In the genomic region with DNA sequence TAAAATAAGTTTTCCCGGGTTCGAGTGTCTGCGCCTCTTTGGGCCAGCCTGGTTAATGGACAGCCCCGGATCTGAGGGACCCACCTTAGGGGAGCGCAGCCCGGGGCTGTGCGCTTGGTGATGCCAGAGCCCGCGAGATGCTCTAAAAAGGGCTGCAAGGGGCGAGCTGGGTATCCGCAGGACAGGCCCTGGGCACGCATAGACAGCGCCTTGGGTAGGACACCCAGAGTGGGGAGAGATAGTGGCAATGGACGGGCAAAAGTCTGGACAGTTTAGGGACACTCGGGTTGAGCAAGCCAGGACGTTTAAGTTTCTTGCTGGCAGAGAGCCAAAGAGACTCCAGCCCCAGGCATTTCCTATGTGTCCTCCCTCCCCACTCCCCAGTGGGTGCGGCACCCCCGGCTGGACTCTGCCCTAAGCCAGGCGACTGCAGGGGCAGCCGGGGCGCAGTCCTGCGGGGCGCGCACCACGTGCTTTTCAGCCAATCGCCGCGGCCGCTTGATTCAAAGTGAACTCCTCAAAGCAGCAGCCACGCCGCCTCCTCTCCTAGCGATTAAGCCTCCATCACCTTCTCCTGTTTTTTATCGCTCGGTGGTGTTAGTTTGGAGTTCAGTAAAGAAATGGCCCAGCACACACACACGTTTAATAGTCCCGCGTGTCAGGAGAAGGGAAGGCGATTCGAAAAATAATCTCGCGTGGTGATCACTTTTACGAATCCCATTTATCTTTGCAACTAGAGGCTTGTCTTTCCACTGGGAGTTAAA, we compare ENCODE assay signal across 8 cellular contexts. TPM values are rescaled to one million over a fixed set of nuclear protein-coding genes. Genes with fewer than 3 reads are reported as not detected.
DNase-seq lines count a peak whose midpoint lies in the region; ATAC-seq and TF ChIP-seq lines count a peak whose summit lies in the region.

No MANE protein-coding gene starts in this region.

- peak overlapping the region; percentile 92 for H3K4me3 ChIP-seq in OCI-LY3 (ENCODE audit: low read length)

- H3K27ac Mint-ChIP-seq in activated naive CD8-positive, alpha-beta T cell treated with anti-CD3 and anti-CD28 coated beads for 36 hours = no peak overlapping the region

- ATAC-seq in GM19023 (IDR thresholded peaks at IDR 0.05; ENCODE audit: unreplicated experiment) (peak; percentile 22), HG03159 (IDR thresholded peaks at IDR 0.05; ENCODE audit: unreplicated experiment) (peak; percentile 27), omental fat pad (ENCODE audit: low FRiP score) (peak; percentile 28), HG02870 (IDR thresholded peaks at IDR 0.05; ENCODE audit: unreplicated experiment) (no peak)

- no peak overlapping the region for H3K27ac ChIP-seq in OCI-LY3 (ENCODE audit: low read length)

- intact Hi-C loops in cardiac septum (cut with DNase I) = loop anchor here (5.0 to 10.0 kb wide), 5 partner anchors 259 to 1046 kb away; no protein-coding TSS in a partner anchor

- H3K79me2 ChIP-seq in OCI-LY3 (ENCODE audit: low read length) = no peaks in the 10 kb centered on the region

- H2AFZ ChIP-seq in OCI-LY3 (ENCODE audit: low read depth, low read length) = peak overlapping the region; percentile 48; the same call in 1 of the 2 replicates

- peaks cover 26% of the 10 kb centered on the region for H3K4me1 Mint-ChIP-seq in activated naive CD8-positive, alpha-beta T cell treated with anti-CD3 and anti-CD28 coated beads for 36 hours

- H3K4me1 ChIP-seq in OCI-LY3 (ENCODE audit: low read length) = peaks cover 17% of the 10 kb centered on the region

- peak; percentile 77 for DNase-seq in Ammon's horn (ENCODE audit: low spot score)
- peak; percentile 34 for DNase-seq in activated naive CD8-positive, alpha-beta T cell treated with anti-CD3 and anti-CD28 coated beads for 36 hours
- DNase-seq in cardiac septum (ENCODE audit: low spot score) = peak; percentile 91
- DNase-seq in omental fat pad (ENCODE audit: low spot score) = peak; percentile 42

- H3K36me3 Mint-ChIP-seq in activated naive CD8-positive, alpha-beta T cell treated with anti-CD3 and anti-CD28 coated beads for 36 hours = no peaks in the 10 kb centered on the region

- H3K27me3 Mint-ChIP-seq in activated naive CD8-positive, alpha-beta T cell treated with anti-CD3 and anti-CD28 coated beads for 36 hours = peaks cover 62% of the 10 kb centered on the region

- no peaks in the 10 kb centered on the region for H3K9me3 ChIP-seq in OCI-LY3 (ENCODE audit: insufficient read depth, low read length)

- peak overlapping the region; percentile 98 for H3K4me2 ChIP-seq in OCI-LY3 (ENCODE audit: low read length)

- peaks cover 35% of the 10 kb centered on the region for H3K27me3 ChIP-seq in OCI-LY3 (ENCODE audit: low read depth, low read length)

- H3K36me3 ChIP-seq in OCI-LY3 (replicated peaks; ENCODE audit: low read depth, low read length) = no peaks in the 10 kb centered on the region

- TF ChIP-seq CTCF in OCI-LY3 (IDR thresholded peaks at IDR 0.05; ENCODE audit: low read depth, low read length) (no peak), omental fat pad (IDR thresholded peaks at IDR 0.05) (no peak)

- H3K4me3 Mint-ChIP-seq in activated naive CD8-positive, alpha-beta T cell treated with anti-CD3 and anti-CD28 coated beads for 36 hours = peak overlapping the region; percentile 83

- peak overlapping the region; percentile 44; the same call in 1 of the 2 replicates for H3K9ac ChIP-seq in OCI-LY3 (ENCODE audit: low read length)

- peaks cover 11% of the 10 kb centered on the region; the same call in 1 of the 2 replicates for H4K20me1 ChIP-seq in OCI-LY3 (ENCODE audit: insufficient read depth, low read length)

- no peaks in the 10 kb centered on the region for H3K9me3 Mint-ChIP-seq in activated naive CD8-positive, alpha-beta T cell treated with anti-CD3 and anti-CD28 coated beads for 36 hours

RNA-seq across cellular contexts. Expression of gene ENC1, which starts 0.7 kb away (rescaled TPM):
- under 1 TPM; 0.52 to 0.60 TPM for total RNA-seq in activated naive CD8-positive, alpha-beta T cell treated with anti-CD3 and anti-CD28 coated beads for 36 hours
- total RNA-seq in cardiac septum (6.6 TPM), omental fat pad (10 to 100 TPM in 3 of 4 donors, 1 to 10 TPM in 1; 7.8 to 22.1 (median 12.9) TPM)

RNA-seq across cellular contexts. Expression of gene HEXB, which starts 43.8 kb away (rescaled TPM):
- 10 to 100 TPM; 44.7 to 51.7 TPM for total RNA-seq in activated naive CD8-positive, alpha-beta T cell treated with anti-CD3 and anti-CD28 coated beads for 36 hours
- total RNA-seq in cardiac septum (90.6 TPM), omental fat pad (100 to 1,000 TPM in 3 of 4 donors, 10 to 100 TPM in 1; 94.2 to 204 (median 136) TPM)

Comparison
In these comparisons a context has a peak if more than half of its experiments do, and no peak if none do; other contexts are left out.
1. DNase-seq: peak in every context shown above with its lines; median percentile 91 in cardiac septum; 77 in Ammon's horn; 42 in omental fat pad; 34 in activated naive CD8-positive, alpha-beta T cell treated with anti-CD3 and anti-CD28 coated beads for 36 hours.